ENCODE assay signal across 8 cellular contexts in genomic region chr1:119549719-119550141, GRCh38. TPM values are rescaled to one million over a fixed set of nuclear protein-coding genes. Genes with fewer than 3 reads are reported as not detected.
A peak's percentile ranks its signal among the peaks of the same experiment; 100 is the strongest.
DNase-seq lines count a peak whose midpoint lies in the region; ATAC-seq and TF ChIP-seq lines count a peak whose summit lies in the region.

No MANE protein-coding gene starts in this region.

- intact Hi-C loops in ascending aorta (cut with DNase I), result no loop called here

- TF ChIP-seq CTCF in GM12872 (IDR thresholded peaks at IDR 0.05; ENCODE audit: insufficient read depth, low read depth, low read length) (peak; percentile 66), ascending aorta (IDR thresholded peaks at IDR 0.05) (peak in 2 of 3 experiments; percentile 7 to 36)

- H3K27me3 ChIP-seq in ascending aorta, result no peaks in the 10 kb centered on the region
- H3K27me3 ChIP-seq in iPS DF 6.9 (ENCODE audit: control insufficient read depth, insufficient read depth, low read length), result no peaks in the 10 kb centered on the region

- no peak overlapping the region for H3K4me3 ChIP-seq in ascending aorta
- no peak overlapping the region for H3K4me3 ChIP-seq in iPS DF 6.9 (ENCODE audit: low read length)

- H3K4me1 ChIP-seq in ascending aorta (no peaks in the 10 kb centered on the region), iPS DF 6.9 (ENCODE audit: control insufficient read depth, insufficient read depth, low read length) (no peaks in the 10 kb centered on the region)

- H3K9me3 ChIP-seq in ascending aorta (no peaks in the 10 kb centered on the region), iPS DF 6.9 (ENCODE audit: control insufficient read depth, insufficient read depth, low read length) (no peaks in the 10 kb centered on the region)

- ATAC-seq in HG03439 (IDR thresholded peaks at IDR 0.05; ENCODE audit: unreplicated experiment) (peak; percentile 70), GM21390 (IDR thresholded peaks at IDR 0.05; ENCODE audit: unreplicated experiment) (no peak)

- no CpG with 5 or more reads among the region's 5 CpGs for WGBS in iPS DF 6.9 (ENCODE audit: insufficient coverage, insufficient read length)

- no peak overlapping the region for H3K27ac ChIP-seq in ascending aorta
- H3K27ac ChIP-seq in iPS DF 6.9 (ENCODE audit: low read length), result no peak overlapping the region

- no peaks in the 10 kb centered on the region for H3K36me3 ChIP-seq in ascending aorta
- H3K36me3 ChIP-seq in iPS DF 6.9 (ENCODE audit: control insufficient read depth, insufficient read depth, low read length), result no peaks in the 10 kb centered on the region

- DNase-seq in A172 (ENCODE audit: low spot score) (peak; percentile 52), NCI-H510A (lab: John Stamatoyannopoulos, UW) (peak; percentile 51), ascending aorta (ENCODE audit: low spot score in 2 of 2) (no peak), iPS DF 6.9 (ENCODE audit: low read depth, low spot score) (peak; percentile 67)
- DNase-seq in stimulated activated CD4-positive, alpha-beta T cell treated with anti-CD3 and anti-CD28 coated beads, TNF-alpha, amount 100 ng/mL, for 48 hours (ENCODE audit: low read depth in 3 of 3), result peak in 2 of 3 donors; percentile 4 to 14

RNA-seq across cellular contexts. Expression of gene HSD3B1, which starts 42.7 kb away (rescaled TPM):
- not detected in 2 replicates for total RNA-seq in A172 (2014; rRNA removed; shearing (Covaris generic))
- not detected for total RNA-seq in ascending aorta

Comparison
In these comparisons a context has a peak if more than half of its experiments do, and no peak if none do; other contexts are left out.
1. DNase-seq: peak in A172 (single experiment), NCI-H510A (single experiment), iPS DF 6.9 (single experiment) and stimulated activated CD4-positive, alpha-beta T cell treated with anti-CD3 and anti-CD28 coated beads, TNF-alpha, amount 100 ng/mL, for 48 hours (2 of 3); none in ascending aorta (0 of 2).